37 cellular contexts compared by ENCODE assay signal in genomic region chr7:64830926-64831325, GRCh38.
"Had no signal": no experiment of that assay in that cellular context is flagged by ENCODE, and none has a peak within 500 bp of the region (broad histone marks: within the 10 kb centered on the region; RNA-seq: fewer than 3 reads in every experiment).

No MANE protein-coding gene starts in this region.

- H3K9me3 ChIP-seq: adrenal gland, breast epithelium, colonic mucosa, gastrocnemius medialis had no signal

- DNase-seq: activated B cell treated with CpG ODN at 0.5 μM for 24 hours; activated CD4-positive, alpha-beta T cell treated with anti-CD3 and anti-CD28 coated beads for 48 hours; activated CD4-positive, alpha-beta T cell treated with anti-CD3 and anti-CD28 coated beads, Interleukin-2, amount 50 U/mL, for 1 hour; activated CD4-positive, alpha-beta T cell treated with anti-CD3 and anti-CD28 coated beads, Interleukin-2, amount 50 U/mL, for 48 hours; activated CD8-positive, alpha-beta memory T cell treated with anti-CD3 and anti-CD28 coated beads, Interleukin-2, amount 10 ng/mL, durations not matched to agents 7 days and 5 days; activated CD8-positive, alpha-beta memory T cell treated with anti-CD3 and anti-CD28 coated beads, Interleukin-2, amount 50 U/mL, for 4 hours; activated CD8-positive, alpha-beta T cell treated with anti-CD3 and anti-CD28 coated beads for 36 hours; activated effector memory CD4-positive, alpha-beta T cell treated with anti-CD3 and anti-CD28 coated beads, Interleukin-2, amount 50 U/mL, for 16 hours; activated naive CD4-positive, alpha-beta T cell treated with anti-CD3 and anti-CD28 coated beads for 36 hours; activated naive CD8-positive, alpha-beta T cell treated with anti-CD3 and anti-CD28 coated beads for 36 hours; activated naive CD8-positive, alpha-beta T cell treated with anti-CD3 and anti-CD28 coated beads, Interleukin-2, amount 50 U/mL, for 24 hours; activated T-cell treated with anti-CD3 and anti-CD28 coated beads, Interleukin-2, amount 50 U/mL, for 1 hour; activated T-cell treated with anti-CD3 and anti-CD28 coated beads, Interleukin-2, amount 50 U/mL, for 48 hours; adrenal gland; amygdala; aorta; central memory CD4-positive, alpha-beta T cell; cerebellar nuclear complex; colonic mucosa; effector memory CD4-positive, alpha-beta T cell; endodermal cell; foreskin keratinocyte; gastrocnemius medialis; glutamatergic neuron; T-helper 1 cell; T-helper 17 cell; T1000; WERI-Rb-1 had no signal

- H3K27me3 ChIP-seq: adrenal gland, breast epithelium, cardiac muscle cell, colonic mucosa, foreskin keratinocyte, gastrocnemius medialis had no signal

- H3K36me3 ChIP-seq: adrenal gland, breast epithelium, colonic mucosa had no signal

- H3K4me3 ChIP-seq: adrenal gland, breast epithelium, cardiac muscle cell, colonic mucosa, gastrocnemius medialis had no signal

- ATAC-seq: activated CD4-positive, CD25-positive, alpha-beta regulatory T cell treated with anti-CD3 and anti-CD28 coated beads, Interleukin-2, amount 50 U/mL, for 24 hours; activated CD8-positive, alpha-beta memory T cell treated with anti-CD3 and anti-CD28 coated beads, Interleukin-2, amount 10 ng/mL, durations not matched to agents 7 days and 5 days; activated CD8-positive, alpha-beta T cell treated with anti-CD3 and anti-CD28 coated beads for 36 hours; activated naive CD8-positive, alpha-beta T cell treated with anti-CD3 and anti-CD28 coated beads, Interleukin-2, amount 50 U/mL, for 24 hours; esophagus mucosa; foreskin keratinocyte; gastrocnemius medialis; T-helper 17 cell had no signal

- H3K4me1 ChIP-seq: adrenal gland, breast epithelium, colonic mucosa, foreskin keratinocyte, gastrocnemius medialis had no signal

- H3K4me1 Mint-ChIP-seq: activated B cell treated with CpG ODN at 0.5 μM for 24 hours; activated CD8-positive, alpha-beta memory T cell treated with anti-CD3 and anti-CD28 coated beads, Interleukin-2, amount 10 ng/mL, durations not matched to agents 7 days and 5 days; activated naive CD4-positive, alpha-beta T cell treated with anti-CD3 and anti-CD28 coated beads, Interleukin-2, amount 50 U/mL, for 24 hours; activated naive CD8-positive, alpha-beta T cell treated with anti-CD3 and anti-CD28 coated beads for 36 hours; activated naive CD8-positive, alpha-beta T cell treated with anti-CD3 and anti-CD28 coated beads, Interleukin-2, amount 50 U/mL, for 24 hours; brain; endodermal cell; T-helper 17 cell had no signal

- H3K27ac ChIP-seq: adrenal gland, breast epithelium, cardiac muscle cell, colonic mucosa, foreskin keratinocyte, gastrocnemius medialis, WERI-Rb-1 had no signal

- H3K27me3 Mint-ChIP-seq: activated B cell treated with CpG ODN at 0.5 μM for 24 hours; activated CD8-positive, alpha-beta memory T cell treated with anti-CD3 and anti-CD28 coated beads, Interleukin-2, amount 10 ng/mL, durations not matched to agents 7 days and 5 days; activated CD8-positive, alpha-beta T cell treated with anti-CD3 and anti-CD28 coated beads for 36 hours; activated naive CD4-positive, alpha-beta T cell treated with anti-CD3 and anti-CD28 coated beads, Interleukin-2, amount 50 U/mL, for 24 hours; activated naive CD8-positive, alpha-beta T cell treated with anti-CD3 and anti-CD28 coated beads for 36 hours; activated naive CD8-positive, alpha-beta T cell treated with anti-CD3 and anti-CD28 coated beads, Interleukin-2, amount 50 U/mL, for 24 hours; brain; T-helper 17 cell had no signal

- H3K4me3 Mint-ChIP-seq: activated B cell treated with CpG ODN at 0.5 μM for 24 hours; activated CD8-positive, alpha-beta memory T cell treated with anti-CD3 and anti-CD28 coated beads, Interleukin-2, amount 10 ng/mL, durations not matched to agents 7 days and 5 days; activated CD8-positive, alpha-beta T cell treated with anti-CD3 and anti-CD28 coated beads for 36 hours; activated naive CD4-positive, alpha-beta T cell treated with anti-CD3 and anti-CD28 coated beads for 36 hours; activated naive CD4-positive, alpha-beta T cell treated with anti-CD3 and anti-CD28 coated beads, Interleukin-2, amount 50 U/mL, for 24 hours; activated naive CD8-positive, alpha-beta T cell treated with anti-CD3 and anti-CD28 coated beads for 36 hours; activated naive CD8-positive, alpha-beta T cell treated with anti-CD3 and anti-CD28 coated beads, Interleukin-2, amount 50 U/mL, for 24 hours; activated T-helper 1 cell treated with anti-CD3 and anti-CD28 coated beads, Interleukin-12 subunit alpha, Interleukin-12 subunit beta, Interleukin-2, Interleukin-4 antibody, amounts not matched to agents 30 ng/mL and 10 ng/mL and 1 ng/mL, durations not matched to agents 14 hours and 24 hours and 36 hours; brain; endodermal cell; T-helper 17 cell; T-helper 2 cell treated with Interferon-gamma antibody and Interleukin-4, amounts not matched to agents 5 μg/mL and 100 μg/mL, for 36 hours had no signal

- H3K27ac Mint-ChIP-seq: activated B cell treated with CpG ODN at 0.5 μM for 24 hours; activated CD8-positive, alpha-beta memory T cell treated with anti-CD3 and anti-CD28 coated beads, Interleukin-2, amount 10 ng/mL, durations not matched to agents 7 days and 5 days; activated CD8-positive, alpha-beta T cell treated with anti-CD3 and anti-CD28 coated beads for 36 hours; activated naive CD4-positive, alpha-beta T cell treated with anti-CD3 and anti-CD28 coated beads for 36 hours; activated naive CD4-positive, alpha-beta T cell treated with anti-CD3 and anti-CD28 coated beads, Interleukin-2, amount 50 U/mL, for 24 hours; activated naive CD8-positive, alpha-beta T cell treated with anti-CD3 and anti-CD28 coated beads for 36 hours; activated naive CD8-positive, alpha-beta T cell treated with anti-CD3 and anti-CD28 coated beads, Interleukin-2, amount 50 U/mL, for 24 hours; activated T-helper 1 cell treated with anti-CD3 and anti-CD28 coated beads, Interleukin-12 subunit alpha, Interleukin-12 subunit beta, Interleukin-2, Interleukin-4 antibody, amounts not matched to agents 30 ng/mL and 10 ng/mL and 1 ng/mL, durations not matched to agents 14 hours and 24 hours and 36 hours; activated T-helper 2 cell treated with anti-CD3 and anti-CD28 coated beads, Interferon-gamma antibody, Interleukin-2, Interleukin-4, amounts not matched to agents 10 μg/mL and 5 μg/mL and 100 μg/mL, durations not matched to agents 14 hours and 24 hours and 36 hours; endodermal cell; T-helper 17 cell; T-helper 2 cell treated with Interferon-gamma antibody and Interleukin-4, amounts not matched to agents 5 μg/mL and 100 μg/mL, for 36 hours had no signal
